In the genomic region with DNA sequence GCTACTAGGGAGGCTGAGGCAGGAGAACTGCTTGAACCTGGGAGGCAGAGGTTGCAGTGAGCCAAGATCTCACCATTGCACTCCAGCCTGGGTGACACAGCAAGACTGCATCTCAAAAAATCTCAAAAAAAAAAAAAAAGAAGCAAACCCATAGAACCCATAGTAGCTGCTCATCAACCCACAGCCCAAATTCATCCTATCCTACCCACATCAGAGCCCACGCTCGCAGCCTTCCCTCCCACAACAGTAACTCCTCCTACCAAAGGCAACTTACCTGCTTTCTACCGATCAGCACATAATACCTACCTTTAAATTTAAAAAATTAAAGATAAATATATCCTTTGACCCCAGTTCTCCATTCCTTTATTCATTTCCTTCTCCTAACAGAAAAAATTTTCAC, we compare ENCODE assay signal across 30 cellular contexts.
"Had no signal": no experiment of that assay in that cellular context is flagged by ENCODE, and none has a peak within 500 bp of the region (broad histone marks: within the 10 kb centered on the region; RNA-seq: fewer than 3 reads in every experiment).

No MANE protein-coding gene starts in this region.

- DNase-seq: naive thymus-derived CD4-positive, alpha-beta T cell; nephron progenitor cell; nucleus accumbens; pancreas; psoas muscle; right cardiac atrium; small intestine; stimulated activated CD4-positive, alpha-beta T cell treated with anti-CD3 and anti-CD28 coated beads, Interleukin-15, amount 100 ng/mL, for 24 hours; stimulated activated CD4-positive, alpha-beta T cell treated with anti-CD3 and anti-CD28 coated beads, Interleukin-2, amount 100 ng/mL, for 24 hours; stimulated activated CD4-positive, alpha-beta T cell treated with anti-CD3 and anti-CD28 coated beads, Interleukin-4, amount 100 ng/mL, for 1 hour; stimulated activated CD4-positive, alpha-beta T cell treated with anti-CD3 and anti-CD28 coated beads, Interleukin-4, amount 100 ng/mL, for 4 hours; stimulated activated CD8-positive, alpha-beta memory T cell treated with anti-CD3 and anti-CD28 coated beads, Interleukin-4, amount 100 ng/mL, for 48 hours; stimulated activated naive CD4-positive, alpha-beta T cell; stimulated activated naive CD8-positive, alpha-beta T cell treated with anti-CD3 and anti-CD28 coated beads, Interleukin-15, amount 100 ng/mL, for 72 hours; stimulated activated naive CD8-positive, alpha-beta T cell treated with anti-CD3 and anti-CD28 coated beads, Interleukin-15, Interleukin-2, amounts not matched to agents 100 U/mL and 50 U/mL, for 24 hours; substantia nigra; testis; transverse colon; upper lobe of right lung had no signal

- H3K36me3 Mint-ChIP-seq: naive thymus-derived CD4-positive, alpha-beta T cell; natural killer cell treated with Interleukin-12 subunit alpha and Interleukin-12 subunit beta and Interleukin-15 and Interleukin-18, amount 100 ng/mL, for 72 hours; stimulated activated memory B cell treated with anti-CD40 and anti-IgM and Interleukin-4, amounts not matched to agents 10 μg/mL and 1 μg/mL and 100 μg/mL, for 72 hours; type B pancreatic cell had no signal

- H3K9me3 Mint-ChIP-seq: natural killer cell treated with Interleukin-12 subunit alpha and Interleukin-12 subunit beta and Interleukin-15 and Interleukin-18, amount 100 ng/mL, for 72 hours; nephron progenitor cell; neural crest cell; stimulated activated naive CD8-positive, alpha-beta T cell treated with anti-CD3 and anti-CD28 coated beads, Interleukin-15, amount 100 ng/mL, for 72 hours had no signal

- FAIRE-seq: pancreas, small intestine had no signal

- H3K27me3 Mint-ChIP-seq: natural killer cell treated with Interleukin-12 subunit alpha and Interleukin-12 subunit beta and Interleukin-15 and Interleukin-18, amount 100 ng/mL, for 72 hours had no signal

- ATAC-seq: naive thymus-derived CD4-positive, alpha-beta T cell; natural killer cell treated with Interleukin-12 subunit alpha and Interleukin-12 subunit beta and Interleukin-15 and Interleukin-18, amount 100 ng/mL, for 72 hours; pancreas; psoas muscle; right cardiac atrium; right lobe of liver; stimulated activated memory B cell treated with anti-CD40 and anti-IgM and Interleukin-4, amounts not matched to agents 10 μg/mL and 1 μg/mL and 100 μg/mL, for 72 hours; stimulated activated naive CD8-positive, alpha-beta T cell treated with anti-CD3 and anti-CD28 coated beads, Interleukin-15, amount 100 ng/mL, for 72 hours; stimulated activated naive CD8-positive, alpha-beta T cell treated with anti-CD3 and anti-CD28 coated beads, Interleukin-15, Interleukin-2, amounts not matched to agents 100 U/mL and 50 U/mL, for 24 hours; upper lobe of right lung had no signal

- H3K4me1 Mint-ChIP-seq: stimulated activated memory B cell treated with anti-CD40 and anti-IgM and Interleukin-4, amounts not matched to agents 10 μg/mL and 1 μg/mL and 100 μg/mL, for 72 hours; stimulated activated naive CD8-positive, alpha-beta T cell treated with anti-CD3 and anti-CD28 coated beads, Interleukin-15, amount 100 ng/mL, for 72 hours had no signal

- H3K27ac Mint-ChIP-seq: naive thymus-derived CD4-positive, alpha-beta T cell; nephron progenitor cell; progenitor cell of endocrine pancreas; stimulated activated memory B cell treated with anti-CD40 and anti-IgM and Interleukin-4, amounts not matched to agents 10 μg/mL and 1 μg/mL and 100 μg/mL, for 72 hours; stimulated activated naive CD8-positive, alpha-beta T cell treated with anti-CD3 and anti-CD28 coated beads, Interleukin-15, amount 100 ng/mL, for 72 hours; type B pancreatic cell had no signal

- H3K27me3 ChIP-seq: neutrophil, pancreas, right lobe of liver, sigmoid colon, suprapubic skin, testis, tibial artery, transverse colon, upper lobe of right lung, uterus had no signal

- H3K4me1 ChIP-seq: pancreas, psoas muscle, right lobe of liver, testis, tibial artery, upper lobe of right lung had no signal

- H3K27ac ChIP-seq: neutrophil, pancreas, psoas muscle, right lobe of liver, testis, tibial artery, transverse colon, upper lobe of right lung, uterus had no signal

- H3K4me3 Mint-ChIP-seq: naive thymus-derived CD4-positive, alpha-beta T cell; natural killer cell treated with Interleukin-12 subunit alpha and Interleukin-12 subunit beta and Interleukin-15 and Interleukin-18, amount 100 ng/mL, for 72 hours; nephron progenitor cell; neural crest cell; stimulated activated memory B cell treated with anti-CD40 and anti-IgM and Interleukin-4, amounts not matched to agents 10 μg/mL and 1 μg/mL and 100 μg/mL, for 72 hours; stimulated activated naive CD8-positive, alpha-beta T cell treated with anti-CD3 and anti-CD28 coated beads, Interleukin-15, amount 100 ng/mL, for 72 hours; type B pancreatic cell had no signal

- H3K36me3 ChIP-seq: neutrophil, pancreas, right lobe of liver, sigmoid colon, suprapubic skin, tibial artery, transverse colon, upper lobe of right lung, uterus had no signal

- H3K4me3 ChIP-seq: pancreas, psoas muscle, right lobe of liver, sigmoid colon, suprapubic skin, testis, tibial artery, transverse colon, upper lobe of right lung, uterus had no signal

- H3K9me3 ChIP-seq: neutrophil, pancreas, psoas muscle, right lobe of liver, sigmoid colon, suprapubic skin, testis, tibial artery, transverse colon, upper lobe of right lung, uterus had no signal
